ENCODE assay signal across 19 cellular contexts in the genomic region with DNA sequence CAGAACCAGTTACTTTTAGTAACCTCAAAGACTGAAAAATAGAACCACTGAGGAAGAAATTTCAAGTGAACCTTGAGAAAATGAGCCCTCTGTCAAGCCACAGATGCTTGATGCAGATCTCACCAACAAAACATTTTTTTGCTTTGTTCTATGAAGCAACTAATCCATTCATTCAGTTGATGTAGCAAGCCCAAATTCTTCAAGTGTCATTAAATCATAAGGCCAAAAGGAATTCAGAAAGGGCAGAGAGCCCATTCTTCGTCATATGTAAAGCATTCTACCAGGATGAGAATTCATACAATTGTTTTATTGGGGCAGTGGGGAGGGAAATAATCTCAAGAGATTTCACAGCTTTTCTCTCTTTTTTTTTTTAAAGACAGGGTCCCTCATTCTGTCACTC.
DNase-seq lines count a peak whose midpoint lies in the region; FAIRE-seq and TF ChIP-seq lines count a peak whose summit lies in the region.
"Had no signal": no experiment of that assay in that cellular context is flagged by ENCODE, and none has a peak within 500 bp of the region (broad histone marks: within the 10 kb centered on the region; RNA-seq: fewer than 3 reads in every experiment).

No MANE protein-coding gene starts in this region.

- H2BK12ac ChIP-seq in mesenchymal stem cell (ENCODE audit: low read length in 2 of 2): no peak overlapping the region

- peak overlapping the region in 1 of 6 donors; percentile 4 for H3K27ac Mint-ChIP-seq in immature natural killer cell

- no peaks in the 10 kb centered on the region for H3K9me3 Mint-ChIP-seq in immature natural killer cell

- no peaks in the 10 kb centered on the region for H3K79me2 ChIP-seq in Karpas-422 (ENCODE audit: low read length)

- H3K18ac ChIP-seq in mesenchymal stem cell (ENCODE audit: low read depth in 1 of 2, low read length in 2 of 2): no peak overlapping the region

- no peak for TF ChIP-seq CTCF in brain microvascular endothelial cell (IDR thresholded peaks at IDR 0.05; ENCODE audit: low read depth, low read length, missing control alignments)

- H3K14ac ChIP-seq in mesenchymal stem cell (ENCODE audit: low read length in 2 of 2): no peak overlapping the region

- peak overlapping the region; percentile 81 for H3K27ac ChIP-seq in brain microvascular endothelial cell
- H3K27ac ChIP-seq in mesenchymal stem cell (ENCODE audit: low read length, poor library complexity, severe bottlenecking): no peak overlapping the region
- H3K27ac ChIP-seq in Karpas-422 (ENCODE audit: low read length): no peak overlapping the region
- H3K27ac ChIP-seq: A549, WERI-Rb-1 had no signal

- 78% methylated on average over 1 of the region's 1 CpG for WGBS in mesenchymal stem cell

- no peak overlapping the region for H4K91ac ChIP-seq in mesenchymal stem cell (ENCODE audit: low read length)

- H3K27me3 Mint-ChIP-seq in immature natural killer cell (ENCODE audit: low read depth in 3 of 3): peaks cover 0 to 2% (median 0%) of the 10 kb centered on the region in 3 donors

- H3K27me3 ChIP-seq in brain microvascular endothelial cell (replicated peaks) (no peaks in the 10 kb centered on the region), mesenchymal stem cell (ENCODE audit: control insufficient read depth in 1 of 2, insufficient read depth in 1 of 2, low read length in 2 of 2) (no peaks in the 10 kb centered on the region), Karpas-422 (ENCODE audit: low read length) (no peaks in the 10 kb centered on the region)
- H3K27me3 ChIP-seq: MG63 had no signal

- H2AK5ac ChIP-seq in mesenchymal stem cell (ENCODE audit: low read length, severe bottlenecking): no peak overlapping the region

- H3K4me1 ChIP-seq in mesenchymal stem cell (ENCODE audit: control insufficient read depth, insufficient read depth, low read depth, low read length): peaks cover 1% of the 10 kb centered on the region
- peaks cover 5% of the 10 kb centered on the region; the same call in 1 of the 2 replicates for H3K4me1 ChIP-seq in Karpas-422 (ENCODE audit: low read length)
- H3K4me1 ChIP-seq: A549 had no signal

- H3K4me3 Mint-ChIP-seq in immature natural killer cell: no peak overlapping the region

- peak; percentile 75 for DNase-seq in AG08395 (ENCODE audit: low spot score)
- no peak for DNase-seq in HTR-8/SVneo (ENCODE audit: insufficient read length, low spot score)
- peak; percentile 71 for DNase-seq in brain microvascular endothelial cell
- no peak for DNase-seq in mesenchymal stem cell
- DNase-seq in Karpas-422: no peak
- no peak for DNase-seq in immature natural killer cell
- DNase-seq in central memory CD4-positive, alpha-beta T cell: no peak
- DNase-seq in cortex of kidney (lab: John Stamatoyannopoulos, UW): no peak
- DNase-seq: activated CD8-positive, alpha-beta memory T cell treated with anti-CD3 and anti-CD28 coated beads for 24 hours; aorta; effector memory CD4-positive, alpha-beta T cell; MG63; midbrain; NCI-H1930; NCI-H748 treated with DMSO at 0.1 percent for 48 hours; occipital lobe; WERI-Rb-1 had no signal

- H3K9me2 ChIP-seq in Karpas-422 (replicated peaks; ENCODE audit: insufficient read depth, low read length): no peaks in the 10 kb centered on the region

- no peak overlapping the region for H3K4me2 ChIP-seq in mesenchymal stem cell (ENCODE audit: low read length, poor library complexity, severe bottlenecking)
- no peak overlapping the region for H3K4me2 ChIP-seq in Karpas-422 (ENCODE audit: low read depth, low read length, poor library complexity, severe bottlenecking)
- H3K4me2 ChIP-seq: A549 had no signal

- H3K4me1 Mint-ChIP-seq in immature natural killer cell: peaks cover 9 to 19% of the 10 kb centered on the region in 2 donors

- FAIRE-seq in HTR-8/SVneo (lab: Jason Lieb, UNC): peak; percentile 64
- FAIRE-seq: A549, islet of Langerhans had no signal

- H4K8ac ChIP-seq in mesenchymal stem cell (ENCODE audit: low read length): no peak overlapping the region

- H2BK5ac ChIP-seq in mesenchymal stem cell (ENCODE audit: low read depth, low read length, poor library complexity, severe bottlenecking): no peak overlapping the region

- H3K36me3 ChIP-seq in brain microvascular endothelial cell (replicated peaks) (peaks cover 3% of the 10 kb centered on the region), mesenchymal stem cell (ENCODE audit: control insufficient read depth in 1 of 2, insufficient read depth in 2 of 2, low read depth in 1 of 2, low read length in 2 of 2) (peaks cover 3 to 5% of the 10 kb centered on the region in 2 experiments), Karpas-422 (ENCODE audit: insufficient read depth, low read length) (no peaks in the 10 kb centered on the region)

- H3K9me3 ChIP-seq in mesenchymal stem cell (ENCODE audit: control insufficient read depth, low read length) (no peaks in the 10 kb centered on the region), Karpas-422 (ENCODE audit: low read length) (no peaks in the 10 kb centered on the region)
- H3K9me3 ChIP-seq: A549, MG63 had no signal

- no peak overlapping the region for H2AFZ ChIP-seq in mesenchymal stem cell (ENCODE audit: low read depth, low read length)
- H2AFZ ChIP-seq in Karpas-422 (ENCODE audit: low read length): no peak overlapping the region

- in situ Hi-C loops in brain microvascular endothelial cell (cut with HindIII; ENCODE audit: low pct_ligation_motif_present, low sequenced_read_pairs): no loop called here

- H2BK120ac ChIP-seq in mesenchymal stem cell (ENCODE audit: low read depth, low read length): no peak overlapping the region

- peaks cover 2% of the 10 kb centered on the region for H3K79me1 ChIP-seq in mesenchymal stem cell (replicated peaks; ENCODE audit: low read length, poor library complexity, severe bottlenecking)

- no peak overlapping the region for H3K4ac ChIP-seq in mesenchymal stem cell (ENCODE audit: low read depth in 1 of 2, low read length in 2 of 2)

- H3K36me3 Mint-ChIP-seq in immature natural killer cell: peaks cover 12 to 20% (median 15%) of the 10 kb centered on the region in 3 donors

- no peak overlapping the region for H3K23ac ChIP-seq in mesenchymal stem cell (ENCODE audit: low read length in 2 of 2)

- peak overlapping the region; percentile 15 for H3K9ac ChIP-seq in mesenchymal stem cell (ENCODE audit: low read length)
- no peak overlapping the region for H3K9ac ChIP-seq in Karpas-422 (ENCODE audit: low read length)

- H2BK15ac ChIP-seq in mesenchymal stem cell (ENCODE audit: low read depth, poor library complexity, severe bottlenecking): no peak overlapping the region

- H4K20me1 ChIP-seq in Karpas-422 (ENCODE audit: insufficient read depth, low read depth, low read length): no peaks in the 10 kb centered on the region

- H3K4me3 ChIP-seq in brain microvascular endothelial cell (ENCODE audit: low read depth, low read length): no peak overlapping the region
- no peak overlapping the region for H3K4me3 ChIP-seq in mesenchymal stem cell (ENCODE audit: insufficient read depth in 1 of 2, low read depth in 1 of 2, low read length in 2 of 2)
- no peak overlapping the region for H3K4me3 ChIP-seq in Karpas-422 (ENCODE audit: low read length)
- H3K4me3 ChIP-seq: A549, MG63 had no signal

Comparison
In these comparisons a context has a peak if more than half of its experiments do, and no peak if none do; other contexts are left out.
1. DNase-seq: peak in AG08395 (single experiment) and brain microvascular endothelial cell (single experiment); none in HTR-8/SVneo (single experiment), mesenchymal stem cell (single experiment), Karpas-422 (single experiment), immature natural killer cell (0 of 3), central memory CD4-positive, alpha-beta T cell (single experiment) and cortex of kidney (single experiment).